Comparison of ENCODE assay signal across 9 cellular contexts in the genomic region with DNA sequence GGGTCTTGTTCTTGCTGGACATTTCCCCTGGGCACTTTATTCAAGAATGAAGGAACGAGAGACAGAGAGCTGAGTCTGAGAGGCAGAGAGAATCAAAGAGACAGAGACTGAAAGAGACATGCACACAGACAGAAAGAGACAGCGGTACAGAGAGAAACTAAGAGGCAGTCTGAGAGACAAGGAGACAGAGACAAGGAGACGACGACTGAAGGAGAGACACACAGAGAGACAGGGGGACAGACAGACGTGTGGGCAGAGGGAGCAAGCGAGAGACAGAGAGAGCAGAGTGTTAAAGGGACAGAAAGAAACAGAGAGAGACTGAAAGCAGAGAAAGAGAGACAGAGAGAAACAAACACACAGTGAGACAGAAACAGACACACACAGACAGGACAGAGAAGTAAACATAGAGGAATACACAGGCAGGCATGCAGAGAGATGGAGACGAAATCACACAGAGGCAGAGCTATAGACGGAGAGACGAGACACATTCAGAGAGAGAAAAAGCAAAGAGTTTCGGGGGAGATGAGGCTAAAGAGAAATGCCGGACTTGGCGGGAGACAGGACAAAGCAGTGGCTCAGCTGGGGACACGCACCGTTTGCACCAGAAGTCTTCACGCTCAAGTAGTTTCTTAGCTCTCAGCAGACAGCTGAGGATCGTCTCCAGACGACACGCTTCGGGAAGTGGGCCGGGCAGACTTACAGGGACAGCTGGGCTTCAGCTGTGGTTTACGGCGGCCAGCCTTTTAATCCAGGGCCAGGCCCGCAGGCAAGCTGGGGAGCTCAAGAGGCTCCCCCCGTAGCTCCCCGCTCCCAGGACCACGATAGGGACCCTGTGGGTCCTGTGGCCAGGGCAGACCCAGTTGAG. TPM values are rescaled to one million over a fixed set of nuclear protein-coding genes. Genes with fewer than 3 reads are reported as not detected.
A peak's percentile ranks its signal among the peaks of the same experiment; 100 is the strongest.
DNase-seq lines count a peak whose midpoint lies in the region; ATAC-seq and TF ChIP-seq lines count a peak whose summit lies in the region.
"Had no signal": no experiment of that assay in that cellular context is flagged by ENCODE, and none has a peak within 500 bp of the region (broad histone marks: within the 10 kb centered on the region; RNA-seq: fewer than 3 reads in every experiment).

No MANE protein-coding gene starts in this region.

- H3K4me1 ChIP-seq in IMR-90 (ENCODE audit: control insufficient read depth, insufficient read depth, low read length) (peaks cover 16% of the 10 kb centered on the region), testis (peaks cover 14% of the 10 kb centered on the region)

- H3K4me3 ChIP-seq in IMR-90 (ENCODE audit: insufficient read depth, low read depth, low read length): peak overlapping the region; percentile 11
- no peak overlapping the region for H3K4me3 ChIP-seq in testis

- peak overlapping the region; percentile 47 for H2AK5ac ChIP-seq in IMR-90 (ENCODE audit: low read depth, low read length)

- intact Hi-C loops in IMR-90 (cut with micrococcal nuclease) (no loop called here), testis (cut with DNase I; ENCODE audit: low total_unique reads) (no loop called here)

- no peaks in the 10 kb centered on the region for H3K27me3 Mint-ChIP-seq in brain

- peaks cover 45% of the 10 kb centered on the region for H3K4me1 Mint-ChIP-seq in brain
- H3K4me1 Mint-ChIP-seq: activated B cell treated with CpG ODN at 0.5 μM for 24 hours had no signal

- POLR2A ChIA-PET in IMR-90 (lab: Charles Lee; ENCODE audit: unreplicated experiment): interaction anchor here (0.5 to 1.5 kb wide), 2 partner anchors 13 to 76 kb away, joined by 4 to 6 read pairs; no protein-coding TSS in a partner anchor

- H3K23ac ChIP-seq in IMR-90 (ENCODE audit: low read depth, low read length): peak overlapping the region; percentile 77

- H4K20me1 ChIP-seq in IMR-90 (ENCODE audit: insufficient read depth, low read length): no peaks in the 10 kb centered on the region

- 6% methylated on average over 17 of the region's 26 CpGs; no CpG with 5 or more reads in 1 of the 2 experiments for WGBS in IMR-90 (ENCODE audit: extremely low coverage in 2 of 2, insufficient read length in 1 of 2), 2 experiments
- 45 to 57% methylated on average over 20 to 26 of the region's 26 CpGs for WGBS in testis, 2 donors

- dilution Hi-C loops in IMR-90 (cut with HindIII; ENCODE audit: low sequenced_read_pairs, unreplicated experiment): no loop called here

- peak overlapping the region; percentile 70 for H4K91ac ChIP-seq in IMR-90 (ENCODE audit: insufficient read depth, low read depth, low read length)

- peak overlapping the region; percentile 0 to 49 (median 11) for H3K4me3 Mint-ChIP-seq in brain
- H3K4me3 Mint-ChIP-seq: activated B cell treated with CpG ODN at 0.5 μM for 24 hours had no signal

- peak overlapping the region; percentile 58 for H4K5ac ChIP-seq in IMR-90 (ENCODE audit: low read depth, low read length)

- TF ChIP-seq RAD21 in IMR-90 (IDR thresholded peaks at IDR 0.05; ENCODE audit: low read length): no peak

- peak; percentile 86 for ATAC-seq in IMR-90 (ENCODE audit: low read depth)

- H2AFZ ChIP-seq in IMR-90 (replicated peaks; ENCODE audit: low read length, poor library complexity): peak overlapping the region; percentile 89

- H3K9me1 ChIP-seq in IMR-90 (ENCODE audit: insufficient read depth, low read length): peaks cover 5% of the 10 kb centered on the region

- peak overlapping the region; percentile 84 for H3K4me2 ChIP-seq in IMR-90 (ENCODE audit: low read depth, low read length)

- H3K56ac ChIP-seq in IMR-90 (ENCODE audit: extremely low read depth, insufficient read depth, low read length): peak overlapping the region; percentile 52; the same call in 1 of the 2 replicates

- DNase-seq in IMR-90 (peak; percentile 73), testis (peak; percentile 61), NCI-H1092 (lab: John Stamatoyannopoulos, UW) (no peak), NCI-H1105 (lab: John Stamatoyannopoulos, UW) (no peak), NCI-H1105 treated with DMSO at 0.1 percent for 48 hours (lab: John Stamatoyannopoulos, UW) (no peak)
- no peak for DNase-seq in activated CD4-positive, alpha-beta T cell treated with anti-CD3 and anti-CD28 coated beads, Interleukin-2, amount 50 U/mL, for 4 hours
- DNase-seq: activated B cell treated with CpG ODN at 0.5 μM for 24 hours had no signal

- peak overlapping the region; percentile 63 for H3K27ac ChIP-seq in IMR-90 (ENCODE audit: insufficient read depth, low read length)
- H3K27ac ChIP-seq in layer of hippocampus (ENCODE audit: low read depth, low read length): peak overlapping the region; percentile 66
- peak overlapping the region; percentile 63 to 69 for H3K27ac ChIP-seq in testis

- H3K79me1 ChIP-seq in IMR-90 (ENCODE audit: low read depth in 1 of 2, low read length in 2 of 2): no peaks in the 10 kb centered on the region

- peak overlapping the region; percentile 29 for H2AK9ac ChIP-seq in IMR-90 (replicated peaks; ENCODE audit: low read depth, low read length, poor library complexity)

- H4K8ac ChIP-seq in IMR-90 (ENCODE audit: low read depth in 2 of 2, low read length in 2 of 2): peak overlapping the region; percentile 65 to 72

- peak overlapping the region; percentile 82 for H3K14ac ChIP-seq in IMR-90 (replicated peaks; ENCODE audit: low read depth, low read length)

- H2BK120ac ChIP-seq in IMR-90 (ENCODE audit: low read depth, low read length): peak overlapping the region; percentile 79

- peak overlapping the region; percentile 80 for H3K4ac ChIP-seq in IMR-90 (ENCODE audit: low read depth, low read length)

- peak overlapping the region; percentile 93 for H3K18ac ChIP-seq in IMR-90 (ENCODE audit: low read depth, low read length)

- BruUV-seq in IMR-90 (replicated peaks; lab: Mats Ljungman, UMichigan): no TSS peak

- peaks cover 11 to 13% (median 11%) of the 10 kb centered on the region in 5 experiments for H3K9me3 Mint-ChIP-seq in brain

- peak overlapping the region; percentile 72 to 90 (median 75) for H3K27ac Mint-ChIP-seq in brain
- H3K27ac Mint-ChIP-seq: activated B cell treated with CpG ODN at 0.5 μM for 24 hours had no signal

- in situ Hi-C loops in IMR-90 (cut with MboI; ENCODE audit: low sequenced_read_pairs): no loop called here

- no peak for TF ChIP-seq POLR2A in IMR-90 (IDR thresholded peaks at IDR 0.05; ENCODE audit: low read depth, low read length)
- no peak for TF ChIP-seq POLR2A in testis (IDR thresholded peaks at IDR 0.05)

- H3K27me3 ChIP-seq in IMR-90 (ENCODE audit: control insufficient read depth, insufficient read depth, low read length) (no peaks in the 10 kb centered on the region), layer of hippocampus (ENCODE audit: control insufficient read depth, insufficient read depth, low read length) (no peaks in the 10 kb centered on the region), testis (no peaks in the 10 kb centered on the region)

- TF ChIP-seq CTCF in IMR-90 (conservative IDR thresholded peaks at IDR 0.05; ENCODE audit: low read depth, low read length) (no peak), brain (conservative IDR thresholded peaks at IDR 0.05) (no peak), testis (IDR thresholded peaks at IDR 0.05) (no peak)

- H2BK5ac ChIP-seq in IMR-90 (ENCODE audit: low read depth, low read length, poor library complexity, severe bottlenecking): peak overlapping the region; percentile 41

- H3K9me3 ChIP-seq in IMR-90 (ENCODE audit: control insufficient read depth, insufficient read depth, low read length) (no peaks in the 10 kb centered on the region), testis (no peaks in the 10 kb centered on the region)

- peak overlapping the region; percentile 44 for H3K9ac ChIP-seq in IMR-90 (ENCODE audit: low read depth, low read length)

- CTCF ChIA-PET in IMR-90 (lab: Yijun Ruan, JAX): no interaction called here

- H2BK15ac ChIP-seq in IMR-90 (ENCODE audit: low read depth, low read length): peak overlapping the region; percentile 52; the same call in 2 of the 3 replicates

- peak overlapping the region; percentile 73 for H2BK20ac ChIP-seq in IMR-90 (ENCODE audit: low read depth, low read length)

- peaks cover 9% of the 10 kb centered on the region for H3K36me3 Mint-ChIP-seq in brain

- no peaks in the 10 kb centered on the region for H3K36me3 ChIP-seq in IMR-90 (ENCODE audit: control insufficient read depth, insufficient read depth, low read length)
- H3K36me3 ChIP-seq in testis (ENCODE audit: low read depth, missing control alignments): no peaks in the 10 kb centered on the region

TF ChIP-seq in IMR-90, 13 proteins besides CTCF, POLR2A, EP300 and RAD21:
- no peak for TF ChIP-seq CHD1 (IDR thresholded peaks at IDR 0.05; ENCODE audit: low read depth, low read length)
- no peak for TF ChIP-seq FOS (IDR thresholded peaks at IDR 0.05; ENCODE audit: low read depth, low read length)
- TF ChIP-seq CEBPB (IDR thresholded peaks at IDR 0.05; ENCODE audit: low read depth, low read length): no peak
- TF ChIP-seq NFE2L2 (IDR thresholded peaks at IDR 0.05; ENCODE audit: low read depth, low read length): no peak
- TF ChIP-seq, protein P1, sequence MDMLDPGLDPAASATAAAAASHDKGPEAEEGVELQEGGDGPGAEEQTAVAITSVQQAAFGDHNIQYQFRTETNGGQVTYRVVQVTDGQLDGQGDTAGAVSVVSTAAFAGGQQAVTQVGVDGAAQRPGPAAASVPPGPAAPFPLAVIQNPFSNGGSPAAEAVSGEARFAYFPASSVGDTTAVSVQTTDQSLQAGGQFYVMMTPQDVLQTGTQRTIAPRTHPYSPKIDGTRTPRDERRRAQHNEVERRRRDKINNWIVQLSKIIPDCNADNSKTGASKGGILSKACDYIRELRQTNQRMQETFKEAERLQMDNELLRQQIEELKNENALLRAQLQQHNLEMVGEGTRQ (IDR thresholded peaks at IDR 0.05; ENCODE audit: low read depth, low read length): no peak
- no peak for TF ChIP-seq MAFK (IDR thresholded peaks at IDR 0.05; ENCODE audit: low read depth, low read length)
- TF ChIP-seq RCOR1 (IDR thresholded peaks at IDR 0.05; ENCODE audit: insufficient replicate concordance, low read length): peak; percentile 9
TF ChIP-seq in IMR-90: peak in this region for 1.

RNA-seq across cellular contexts. Expression of gene DLG1, which starts 56.0 kb away (rescaled TPM):
- total RNA-seq in IMR-90 (2012; rRNA removed): 57.7 and 58.6 TPM in 2 replicates
- polyA plus RNA-seq in IMR-90 (2012; rRNA removed): 18.7 and 21.2 TPM in 2 replicates
- polyA plus RNA-seq in IMR-90 (2012; cell fraction: cytosol; rRNA removed): 3.7 and 4.9 TPM in 2 replicates
- 5.5 and 51.9 TPM in 2 replicates for polyA plus RNA-seq in IMR-90 (2012; cell fraction: nucleus; rRNA removed; ENCODE audit: low replicate concordance)
- 27.7 TPM for polyA plus RNA-seq in brain (ENCODE audit: insufficient read depth, low read depth, low replicate concordance)
- 10 to 100 TPM; 99.3 to 99.4 TPM for total RNA-seq in testis
- 37.4 TPM for polyA plus RNA-seq in testis (ENCODE audit: insufficient read depth, low read depth, low replicate concordance)

Comparison
In these comparisons a context has a peak if more than half of its experiments do, and no peak if none do; other contexts are left out.
1. DNase-seq: peak in IMR-90 (single experiment) and testis (single experiment); none in NCI-H1092 (single experiment), NCI-H1105 (single experiment), NCI-H1105 treated with DMSO at 0.1 percent for 48 hours (single experiment) and activated CD4-positive, alpha-beta T cell treated with anti-CD3 and anti-CD28 coated beads, Interleukin-2, amount 50 U/mL, for 4 hours (0 of 2).
2. Peak in every context shown above with its lines, with median percentiles within 50 percentile points of each other: H3K27ac ChIP-seq.